10 cellular contexts compared by ENCODE assay signal in the genomic region with DNA sequence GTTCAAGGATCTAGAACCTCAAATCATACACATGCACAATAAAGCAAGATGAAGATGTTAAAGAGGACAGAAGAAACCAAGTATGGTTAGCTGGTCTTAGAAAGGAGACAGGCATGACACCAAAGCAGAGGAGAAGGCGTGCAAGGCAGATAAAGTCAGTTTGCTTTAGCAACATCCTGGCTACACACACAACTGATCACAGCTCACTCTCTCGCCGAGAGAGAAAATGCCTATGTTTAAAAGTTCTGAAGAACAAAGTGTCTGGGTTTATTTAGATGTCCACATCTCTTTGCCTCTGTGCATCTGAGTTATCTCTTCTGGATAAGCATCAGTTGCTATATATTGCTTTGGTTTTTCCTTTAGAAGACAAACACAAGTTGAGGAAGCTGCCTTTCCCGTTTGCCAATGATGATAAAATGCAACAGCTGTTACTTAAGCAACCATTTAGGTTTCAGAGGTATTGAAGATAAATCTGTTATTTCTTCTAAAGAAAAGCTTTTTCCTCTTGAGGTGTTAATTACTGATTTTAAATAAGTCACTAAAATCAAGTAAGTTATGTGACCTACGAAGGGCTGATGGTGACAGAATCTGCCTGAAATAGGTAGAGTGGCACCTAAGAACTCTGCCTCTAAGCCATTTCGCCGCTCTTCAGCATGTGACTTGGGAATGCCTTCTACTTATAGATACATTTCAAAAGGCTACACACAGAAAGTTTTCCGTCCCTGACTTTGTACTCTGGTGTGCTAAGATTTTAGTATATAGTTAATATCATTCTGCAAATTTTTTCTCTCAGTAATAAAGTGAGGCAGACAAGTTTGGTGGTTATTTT.
DNase-seq lines count a peak whose midpoint lies in the region; ATAC-seq and TF ChIP-seq lines count a peak whose summit lies in the region.
"Had no signal": no experiment of that assay in that cellular context is flagged by ENCODE, and none has a peak within 500 bp of the region (broad histone marks: within the 10 kb centered on the region; RNA-seq: fewer than 3 reads in every experiment).

No MANE protein-coding gene starts in this region.

- no peak for TF ChIP-seq CTCF in neural crest cell (conservative IDR thresholded peaks at IDR 0.05)
- no peak for TF ChIP-seq CTCF in lower leg skin (IDR thresholded peaks at IDR 0.05)
- no peak for TF ChIP-seq CTCF in omental fat pad (IDR thresholded peaks at IDR 0.05)

- peak overlapping the region; percentile 5 for H3K4me3 Mint-ChIP-seq in activated CD4-positive, alpha-beta T cell treated with anti-CD3 and anti-CD28 coated beads, Interleukin-2, amount 10 ng/mL, durations not matched to agents 7 days and 5 days
- no peak overlapping the region for H3K4me3 Mint-ChIP-seq in neural crest cell

- no peaks in the 10 kb centered on the region for H3K27me3 Mint-ChIP-seq in activated CD4-positive, alpha-beta T cell treated with anti-CD3 and anti-CD28 coated beads, Interleukin-2, amount 10 ng/mL, durations not matched to agents 7 days and 5 days
- H3K27me3 Mint-ChIP-seq in neural crest cell (ENCODE audit: low read depth): no peaks in the 10 kb centered on the region

- intact Hi-C loops in lower leg skin (cut with DNase I; ENCODE audit: low total_unique reads): no loop called here

- ATAC-seq in HG02588 (IDR thresholded peaks at IDR 0.05; ENCODE audit: unreplicated experiment) (peak; percentile 42), omental fat pad (ENCODE audit: low FRiP score) (no peak)
- ATAC-seq in stimulated activated naive CD8-positive, alpha-beta T cell treated with anti-CD3 and anti-CD28 coated beads, Interleukin-15, Interleukin-2, amounts not matched to agents 100 U/mL and 50 U/mL, for 24 hours: no peak

- CTCF ChIA-PET in activated CD4-positive, alpha-beta T cell treated with anti-CD3 and anti-CD28 coated beads, Interleukin-2, amount 10 ng/mL, durations not matched to agents 7 days and 5 days (lab: Charles Lee): interaction anchor here (0.6 to 1.7 kb wide), 2 partner anchors 21 to 25 kb away, joined by 3 to 6 read pairs; no protein-coding TSS in a partner anchor

- H3K4me3 ChIP-seq in lower leg skin (ENCODE audit: low read depth, poor library complexity, severe bottlenecking): no peak overlapping the region

- DNase-seq in activated CD4-positive, alpha-beta T cell treated with anti-CD3 and anti-CD28 coated beads, Interleukin-2, amount 10 ng/mL, durations not matched to agents 7 days and 5 days: no peak
- no peak for DNase-seq in activated CD4-positive, alpha-beta T cell treated with anti-CD3 and anti-CD28 coated beads, Interleukin-2, amount 50 U/mL, for 48 hours
- DNase-seq in OCI-M1 (lab: John Stamatoyannopoulos, UW) (peak; percentile 76), neural crest cell (ENCODE audit: low read depth, low spot score) (no peak), lower leg skin (ENCODE audit: low spot score in 2 of 2) (no peak), omental fat pad (ENCODE audit: low spot score) (no peak)
- no peak for DNase-seq in stimulated activated naive CD8-positive, alpha-beta T cell treated with anti-CD3 and anti-CD28 coated beads, Interleukin-15, Interleukin-2, amounts not matched to agents 100 U/mL and 50 U/mL, for 24 hours
- DNase-seq: head of caudate nucleus, NCI-H1417 treated with DMSO at 0.1 percent for 48 hours had no signal

- H3K4me1 Mint-ChIP-seq in activated CD4-positive, alpha-beta T cell treated with anti-CD3 and anti-CD28 coated beads, Interleukin-2, amount 10 ng/mL, durations not matched to agents 7 days and 5 days: peaks cover 28% of the 10 kb centered on the region
- H3K4me1 Mint-ChIP-seq in neural crest cell: no peaks in the 10 kb centered on the region

- H3K36me3 Mint-ChIP-seq in activated CD4-positive, alpha-beta T cell treated with anti-CD3 and anti-CD28 coated beads, Interleukin-2, amount 10 ng/mL, durations not matched to agents 7 days and 5 days (ENCODE audit: low read depth): peaks cover 4% of the 10 kb centered on the region
- peaks cover 3% of the 10 kb centered on the region for H3K36me3 Mint-ChIP-seq in neural crest cell (ENCODE audit: low read depth)

- no peak for TF ChIP-seq POLR2A in lower leg skin (IDR thresholded peaks at IDR 0.05)

- 75 to 85% methylated on average over 8 of the region's 8 CpGs for WGBS in lower leg skin, 2 donors

- H3K27ac Mint-ChIP-seq in activated CD4-positive, alpha-beta T cell treated with anti-CD3 and anti-CD28 coated beads, Interleukin-2, amount 10 ng/mL, durations not matched to agents 7 days and 5 days: peak overlapping the region; percentile 21
- peak overlapping the region; percentile 13 for H3K27ac Mint-ChIP-seq in neural crest cell (ENCODE audit: unreplicated experiment)

- POLR2A ChIA-PET in activated CD4-positive, alpha-beta T cell treated with anti-CD3 and anti-CD28 coated beads, Interleukin-2, amount 10 ng/mL, durations not matched to agents 7 days and 5 days (lab: Charles Lee): no interaction called here

- peaks cover 2% of the 10 kb centered on the region for H3K9me3 Mint-ChIP-seq in activated CD4-positive, alpha-beta T cell treated with anti-CD3 and anti-CD28 coated beads, Interleukin-2, amount 10 ng/mL, durations not matched to agents 7 days and 5 days
- H3K9me3 Mint-ChIP-seq in neural crest cell: no peaks in the 10 kb centered on the region
